12 cellular contexts compared by ENCODE assay signal in the genomic region with DNA sequence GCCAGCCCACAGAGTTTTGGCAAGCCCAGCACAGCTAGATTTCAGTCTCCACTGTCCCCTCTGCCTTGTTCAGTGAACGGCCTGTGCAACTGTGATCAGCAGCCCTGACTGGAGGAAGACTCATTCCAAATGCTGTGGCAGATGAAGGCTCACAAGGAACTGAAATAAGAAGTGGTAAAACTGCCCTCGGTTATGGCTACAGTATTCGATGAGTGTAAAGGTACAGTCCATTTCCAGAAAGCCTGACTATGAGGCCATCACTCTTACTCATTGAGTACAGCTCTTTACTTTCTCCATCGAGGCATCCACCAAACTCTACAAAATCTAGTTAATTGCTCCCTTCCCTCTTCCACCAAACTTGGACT.
DNase-seq lines count a peak whose midpoint lies in the region; ATAC-seq and TF ChIP-seq lines count a peak whose summit lies in the region.
"Had no signal": no experiment of that assay in that cellular context is flagged by ENCODE, and none has a peak within 500 bp of the region (broad histone marks: within the 10 kb centered on the region; RNA-seq: fewer than 3 reads in every experiment).

No MANE protein-coding gene starts in this region.

- no peaks in the 10 kb centered on the region for H4K20me1 ChIP-seq in OCI-LY7 (ENCODE audit: insufficient read depth, low read length)

- no peaks in the 10 kb centered on the region for H3K9me3 Mint-ChIP-seq in activated naive CD4-positive, alpha-beta T cell treated with anti-CD3 and anti-CD28 coated beads, Interleukin-2, amount 50 U/mL, for 24 hours
- H3K9me3 Mint-ChIP-seq in endodermal cell = peaks cover 32% of the 10 kb centered on the region
- H3K9me3 Mint-ChIP-seq: memory B cell had no signal

- H3K36me3 Mint-ChIP-seq in activated naive CD4-positive, alpha-beta T cell treated with anti-CD3 and anti-CD28 coated beads, Interleukin-2, amount 50 U/mL, for 24 hours = no peaks in the 10 kb centered on the region
- H3K36me3 Mint-ChIP-seq in endodermal cell (ENCODE audit: low read depth) = peaks cover 2% of the 10 kb centered on the region
- H3K36me3 Mint-ChIP-seq: memory B cell had no signal

- H3K27me3 ChIP-seq in endodermal cell (ENCODE audit: control insufficient read depth, insufficient read depth, low read length, poor library complexity, severe bottlenecking) (no peaks in the 10 kb centered on the region), thymus (ENCODE audit: control insufficient read depth, insufficient read depth) (no peaks in the 10 kb centered on the region)
- H3K27me3 ChIP-seq: gastrocnemius medialis had no signal

- H3K9me2 ChIP-seq in OCI-LY7 (ENCODE audit: insufficient read depth, low read length) = no peaks in the 10 kb centered on the region

- H3K4me2 ChIP-seq in OCI-LY7 (ENCODE audit: low read length) = peak overlapping the region; percentile 40; the same call in 1 of the 2 replicates

- peak overlapping the region; percentile 95 for H3K27ac Mint-ChIP-seq in activated naive CD4-positive, alpha-beta T cell treated with anti-CD3 and anti-CD28 coated beads, Interleukin-2, amount 50 U/mL, for 24 hours
- no peak overlapping the region for H3K27ac Mint-ChIP-seq in endodermal cell
- H3K27ac Mint-ChIP-seq: memory B cell had no signal

- peak overlapping the region; percentile 80 for H3K4me3 Mint-ChIP-seq in activated naive CD4-positive, alpha-beta T cell treated with anti-CD3 and anti-CD28 coated beads, Interleukin-2, amount 50 U/mL, for 24 hours
- H3K4me3 Mint-ChIP-seq in endodermal cell = no peak overlapping the region
- H3K4me3 Mint-ChIP-seq: memory B cell had no signal

- H3K79me2 ChIP-seq in OCI-LY7 (ENCODE audit: insufficient read depth, low read depth, low read length) = no peaks in the 10 kb centered on the region

- DNase-seq in activated naive CD4-positive, alpha-beta T cell treated with Interleukin-2 at 50 U/mL for 16 hours = no peak
- DNase-seq in OCI-LY7 (ENCODE audit: low spot score) (no peak), endodermal cell (no peak)
- DNase-seq: cerebellar nuclear complex, gastrocnemius medialis, NCI-H1092 treated with DMSO at 0.1 percent for 48 hours had no signal

- no peaks in the 10 kb centered on the region for H3K9me3 ChIP-seq in OCI-LY7 (ENCODE audit: low read length)
- H3K9me3 ChIP-seq in endodermal cell (ENCODE audit: control insufficient read depth, low read length) = peaks cover 16% of the 10 kb centered on the region
- no peaks in the 10 kb centered on the region for H3K9me3 ChIP-seq in thymus (ENCODE audit: control insufficient read depth)
- H3K9me3 ChIP-seq: gastrocnemius medialis had no signal

- H3K4me1 Mint-ChIP-seq in activated naive CD4-positive, alpha-beta T cell treated with anti-CD3 and anti-CD28 coated beads, Interleukin-2, amount 50 U/mL, for 24 hours = peaks cover 76% of the 10 kb centered on the region
- peaks cover 28% of the 10 kb centered on the region for H3K4me1 Mint-ChIP-seq in endodermal cell

- no peaks in the 10 kb centered on the region for H3K27me3 Mint-ChIP-seq in activated naive CD4-positive, alpha-beta T cell treated with anti-CD3 and anti-CD28 coated beads, Interleukin-2, amount 50 U/mL, for 24 hours
- H3K27me3 Mint-ChIP-seq in endodermal cell (ENCODE audit: insufficient read depth) = no peaks in the 10 kb centered on the region
- H3K27me3 Mint-ChIP-seq: memory B cell had no signal

- no peak for ATAC-seq in GM21360 (IDR thresholded peaks at IDR 0.05; ENCODE audit: unreplicated experiment)
- ATAC-seq in GM18502 (IDR thresholded peaks at IDR 0.05; ENCODE audit: poor library complexity, unreplicated experiment) = no peak
- no peak for ATAC-seq in HG03469 (IDR thresholded peaks at IDR 0.05; ENCODE audit: unreplicated experiment)
- ATAC-seq: gastrocnemius medialis had no signal

- no peak overlapping the region for H3K27ac ChIP-seq in OCI-LY7 (ENCODE audit: low read depth, low read length, poor library complexity, severe bottlenecking)
- peak overlapping the region; percentile 74 for H3K27ac ChIP-seq in endodermal cell (ENCODE audit: low read depth, low read length)
- peak overlapping the region; percentile 95 for H3K27ac ChIP-seq in thymus (ENCODE audit: low read depth)
- H3K27ac ChIP-seq: gastrocnemius medialis had no signal

- 93 to 96% methylated on average over 4 of the region's 4 CpGs for WGBS in endodermal cell (ENCODE audit: insufficient coverage in 1 of 2, insufficient read length in 1 of 2), 2 experiments
- WGBS in thymus = 78% methylated on average over 4 of the region's 4 CpGs

- POLR2A ChIA-PET in OCI-LY7 (lab: Charles Lee) = no interaction called here

- no TSS peak for BruUV-seq in OCI-LY7 (replicated peaks; lab: Mats Ljungman, UMichigan)

- H3K4me1 ChIP-seq in OCI-LY7 (ENCODE audit: insufficient read depth, low read length, poor library complexity, severe bottlenecking) (peaks cover 4% of the 10 kb centered on the region), endodermal cell (ENCODE audit: control insufficient read depth, insufficient read depth, low read length) (peaks cover 19% of the 10 kb centered on the region), thymus (ENCODE audit: control insufficient read depth, insufficient read depth, low read length) (peaks cover 28% of the 10 kb centered on the region)
- H3K4me1 ChIP-seq: gastrocnemius medialis had no signal

- TF ChIP-seq CTCF in OCI-LY7 (conservative IDR thresholded peaks at IDR 0.05; ENCODE audit: low read length) (no peak), endodermal cell (conservative IDR thresholded peaks at IDR 0.05) (no peak)

- no peaks in the 10 kb centered on the region for H3K36me3 ChIP-seq in OCI-LY7 (ENCODE audit: insufficient read depth, low read length)
- H3K36me3 ChIP-seq in endodermal cell (ENCODE audit: control insufficient read depth, insufficient read depth, low read length) = no peaks in the 10 kb centered on the region
- H3K36me3 ChIP-seq in thymus (ENCODE audit: control insufficient read depth, insufficient read depth) = no peaks in the 10 kb centered on the region
- H3K36me3 ChIP-seq: gastrocnemius medialis had no signal

- no peak overlapping the region for H3K9ac ChIP-seq in endodermal cell (ENCODE audit: extremely low read depth, low read length, poor library complexity, severe bottlenecking)

- intact Hi-C loops in OCI-LY7 (cut with micrococcal nuclease; ENCODE audit: unreplicated experiment) = no loop called here

- H2AFZ ChIP-seq in OCI-LY7 (ENCODE audit: low read length) = peak overlapping the region; percentile 6; the same call in 1 of the 2 replicates

- no peak overlapping the region for H3K4me3 ChIP-seq in OCI-LY7 (ENCODE audit: low read depth, low read length, poor library complexity, severe bottlenecking)
- no peak overlapping the region for H3K4me3 ChIP-seq in endodermal cell (ENCODE audit: low read length)
- peak overlapping the region; percentile 36 for H3K4me3 ChIP-seq in thymus (ENCODE audit: low read length)
- H3K4me3 ChIP-seq: gastrocnemius medialis had no signal

- CTCF ChIA-PET in OCI-LY7 (lab: Charles Lee; ENCODE audit: unreplicated experiment) = no interaction called here
